8 cellular contexts compared by ENCODE assay signal in genomic region chr11:57311109-57311936, GRCh38. TPM values are rescaled to one million over a fixed set of nuclear protein-coding genes. Genes with fewer than 3 reads are reported as not detected.
DNase-seq lines count a peak whose midpoint lies in the region; ATAC-seq and TF ChIP-seq lines count a peak whose summit lies in the region.

No MANE protein-coding gene starts in this region.

- H3K79me2 ChIP-seq in PC-9 (ENCODE audit: low read depth), result peaks cover 39% of the 10 kb centered on the region

- H3F3A ChIP-seq in PC-9 (ENCODE audit: insufficient read depth, low read depth), result peaks cover 44% of the 10 kb centered on the region

- H3K4me1 ChIP-seq in PC-9 (replicated peaks; ENCODE audit: insufficient read depth) (peaks cover 54% of the 10 kb centered on the region), tibial nerve (peaks cover 0 to 99% (median 62%) of the 10 kb centered on the region in 4 donors)

- ATAC-seq in GM19351 (IDR thresholded peaks at IDR 0.05; ENCODE audit: unreplicated experiment) (peak; percentile 95), HG03432 (IDR thresholded peaks at IDR 0.05; ENCODE audit: unreplicated experiment) (peak; percentile 98)

- peaks cover 48% of the 10 kb centered on the region for H4K20me1 ChIP-seq in PC-9 (ENCODE audit: insufficient read depth)

- BruUV-seq in PC-9 (replicated peaks; lab: Mats Ljungman, UMichigan), result no TSS peak

- POLR2A ChIA-PET in PC-9 (lab: Charles Lee; ENCODE audit: unreplicated experiment), result interaction anchor here (0.5 to 1.2 kb wide), 7 partner anchors 11 to 331 kb away, joined by 3 to 10 read pairs (median 6); no protein-coding TSS in a partner anchor

- H3K27ac ChIP-seq in PC-9 (peak overlapping the region; percentile 67), tibial nerve (peak overlapping the region; percentile 77 to 96 (median 86))

- peak in 1 of 2 donors; percentile 77 for TF ChIP-seq EP300 in tibial nerve (IDR thresholded peaks at IDR 0.05)

- H3K9me3 ChIP-seq in PC-9 (ENCODE audit: insufficient read depth, low read depth), result no peaks in the 10 kb centered on the region
- H3K9me3 ChIP-seq in tibial nerve, result no peaks in the 10 kb centered on the region

- TF ChIP-seq CTCF in PC-9 (conservative IDR thresholded peaks at IDR 0.05) (no peak), tibial nerve (IDR thresholded peaks at IDR 0.05) (peak in 1 of 5 experiments; percentile 26)

- no peaks in the 10 kb centered on the region for H3K27me3 ChIP-seq in PC-9 (ENCODE audit: insufficient read depth, low read depth)
- H3K27me3 ChIP-seq in tibial nerve, result no peaks in the 10 kb centered on the region

- H3K36me3 ChIP-seq in PC-9 (ENCODE audit: low read depth) (peaks cover 22% of the 10 kb centered on the region), tibial nerve (peaks cover 0 to 69% (median 0%) of the 10 kb centered on the region in 3 donors)

- no peak overlapping the region for H2AFZ ChIP-seq in PC-9

- WGBS in tibial nerve, 2 donors, result 1 to 2% methylated on average over 24 to 29 of the region's 31 CpGs

- CTCF ChIA-PET in PC-9 (lab: Charles Lee), result interaction anchor here (0.5 to 2.3 kb wide), 4 partner anchors 11 to 226 kb away, joined by 3 to 15 read pairs (median 4); no protein-coding TSS in a partner anchor

- intact Hi-C loops in PC-9 (cut with micrococcal nuclease; ENCODE audit: unreplicated experiment), result loop anchor here (1.0 kb wide), 4 partner anchors 11 to 195 kb away; no protein-coding TSS in a partner anchor

- H3K4me3 ChIP-seq in PC-9 (peak overlapping the region; percentile 57), tibial nerve (peak overlapping the region; percentile 35 to 58 (median 51))

- peak overlapping the region; percentile 95 for H3K4me2 ChIP-seq in PC-9

- H3K9me2 ChIP-seq in PC-9 (ENCODE audit: insufficient read depth), result no peaks in the 10 kb centered on the region

- peak in 1 of 2 donors; percentile 60 for TF ChIP-seq POLR2A in tibial nerve (IDR thresholded peaks at IDR 0.05)

- DNase-seq in C1 segment of cervical spinal cord (lab: John Stamatoyannopoulos, UW) (peak in 11 of 14 donors; percentile 19 to 88 (median 74)), PC-9 (peak; percentile 94 to 99), foreskin melanocyte (peak; percentile 70), non-pigmented ciliary epithelial cell (ENCODE audit: low read depth) (peak; percentile 81), tibial nerve (ENCODE audit: low spot score in 2 of 2) (peak; percentile 91 to 93)
- peak; percentile 55 for DNase-seq in activated naive CD4-positive, alpha-beta T cell treated with Interleukin-2 at 50 U/mL for 16 hours

RNA-seq across cellular contexts. Expression of gene TNKS1BP1, which starts 13.4 kb away (rescaled TPM):
- total RNA-seq in PC-9 (2021) (181 and 218 TPM in 2 replicates), tibial nerve (100 to 1,000 TPM; 147 to 238 (median 204) TPM)

RNA-seq across cellular contexts. Expression of gene SSRP1, which starts 24.4 kb away (rescaled TPM):
- total RNA-seq in PC-9 (2021) (286 and 290 TPM in 2 replicates), tibial nerve (10 to 100 TPM; 51.0 to 67.5 (median 56.5) TPM)

RNA-seq across cellular contexts. Expression of gene P2RX3, which starts 26.8 kb away (rescaled TPM):
- not detected in 2 replicates for total RNA-seq in PC-9 (2021)
- under 1 TPM in 1 of 4 donors, not detected in 3; 0.22 TPM for total RNA-seq in tibial nerve

Comparison
In these comparisons a context has a peak if more than half of its experiments do, and no peak if none do; other contexts are left out.
1. Peak in every context shown above with its lines: DNase-seq, ATAC-seq, H3K4me3 ChIP-seq and H3K27ac ChIP-seq.